ENCODE assay signal across 8 cellular contexts in the genomic region with DNA sequence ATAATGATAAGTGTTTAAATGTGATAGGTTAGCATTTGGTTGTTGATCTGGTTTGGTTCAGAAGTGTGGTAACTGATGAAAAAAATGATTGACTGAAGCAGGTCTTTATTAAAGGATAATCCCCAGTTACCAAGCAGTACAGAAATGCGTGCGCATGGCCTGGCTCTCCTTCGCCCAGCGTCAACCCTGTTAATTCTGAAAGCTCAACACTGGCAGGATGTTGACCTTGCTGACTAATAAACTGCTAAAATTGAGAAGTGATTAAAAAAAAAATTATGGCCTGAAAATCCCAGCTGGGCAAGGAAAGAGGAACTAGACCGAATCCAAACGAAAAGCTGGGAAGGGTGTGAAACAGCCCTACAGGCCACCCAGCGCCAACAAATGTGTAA. TPM values are rescaled to one million over a fixed set of nuclear protein-coding genes. Genes with fewer than 3 reads are reported as not detected.
DNase-seq lines count a peak whose midpoint lies in the region; ATAC-seq and TF ChIP-seq lines count a peak whose summit lies in the region.

No MANE protein-coding gene starts in this region.

- H3K4me1 Mint-ChIP-seq in type B pancreatic cell (ENCODE audit: unreplicated experiment) = peaks cover 12% of the 10 kb centered on the region

- no peaks in the 10 kb centered on the region for H3K9me3 Mint-ChIP-seq in type B pancreatic cell

- CTCF ChIA-PET in AG04449 (lab: Yijun Ruan, JAX) = interaction anchor here (1.5 kb wide), 1 partner anchor 19 kb away, joined by 4 read pairs; no protein-coding TSS in a partner anchor

- H3K27ac Mint-ChIP-seq in type B pancreatic cell = peak overlapping the region; percentile 88

- H3K36me3 Mint-ChIP-seq in type B pancreatic cell = peaks cover 1% of the 10 kb centered on the region

- DNase-seq in AG04449 (ENCODE audit: low read depth, low spot score) = no peak
- peak; percentile 6 for DNase-seq in astrocyte of the spinal cord (ENCODE audit: low read depth, low spot score)
- DNase-seq in left colon = no peak
- DNase-seq in type B pancreatic cell (ENCODE audit: extremely low spot score, unreplicated experiment) = no peak
- DNase-seq in islet precursor cell = no peak
- DNase-seq in cerebellar nuclear complex (lab: John Stamatoyannopoulos, UW) = no peak

- peak overlapping the region; percentile 78 for H3K4me3 ChIP-seq in AG04449 (ENCODE audit: low read depth, low read length)
- peak overlapping the region; percentile 76 for H3K4me3 ChIP-seq in astrocyte of the spinal cord (ENCODE audit: low read depth, low read length)

- ATAC-seq in GM19023 (IDR thresholded peaks at IDR 0.05; ENCODE audit: unreplicated experiment) (peak; percentile 35), HG03460 (IDR thresholded peaks at IDR 0.05; ENCODE audit: unreplicated experiment) (peak; percentile 35), left colon (peak; percentile 25)

- TF ChIP-seq CTCF in AG04449 (IDR thresholded peaks at IDR 0.05; ENCODE audit: insufficient read depth, low read length, missing control alignments) (no peak), astrocyte of the spinal cord (IDR thresholded peaks at IDR 0.05; ENCODE audit: low read depth, low read length) (no peak), type B pancreatic cell (conservative IDR thresholded peaks at IDR 0.05) (no peak)

- in situ Hi-C loops in astrocyte of the spinal cord (cut with HindIII; ENCODE audit: low sequenced_read_pairs) = no loop called here

- POLR2A ChIA-PET in AG04449 (lab: Yijun Ruan, JAX) = no interaction called here

- intact Hi-C loops in left colon (cut with DNase I, micrococcal nuclease) = no loop called here

- peak overlapping the region; percentile 92 for H3K4me3 Mint-ChIP-seq in type B pancreatic cell

- peaks cover 2% of the 10 kb centered on the region for H3K27me3 Mint-ChIP-seq in type B pancreatic cell

RNA-seq across cellular contexts. Expression of gene SHTN1, which starts 0.8 kb away (rescaled TPM):
- total RNA-seq in left colon = 10 to 100 TPM; 33.6 to 34.1 TPM
- total RNA-seq in type B pancreatic cell (ENCODE audit: low replicate concordance) = 18.2 and 35.6 TPM in 2 replicates
